ENCODE assay signal across 15 cellular contexts in genomic region chr4:48766393-48766792, GRCh38. TPM values are rescaled to one million over a fixed set of nuclear protein-coding genes. Genes with fewer than 3 reads are reported as not detected.
DNase-seq lines count a peak whose midpoint lies in the region; ATAC-seq and TF ChIP-seq lines count a peak whose summit lies in the region.
"Had no signal": no experiment of that assay in that cellular context is flagged by ENCODE, and none has a peak within 500 bp of the region (broad histone marks: within the 10 kb centered on the region; RNA-seq: fewer than 3 reads in every experiment).

No MANE protein-coding gene starts in this region.

- POLR2A ChIA-PET in activated CD4-positive, alpha-beta memory T cell treated with anti-CD3 and anti-CD28 coated beads for 36 hours (lab: Charles Lee): no interaction called here
- POLR2A ChIA-PET in activated CD4-positive, alpha-beta memory T cell treated with anti-CD3 and anti-CD28 coated beads, Interleukin-2, amount 10 ng/mL, durations not matched to agents 7 days and 5 days (lab: Charles Lee): no interaction called here

- H3K9me3 Mint-ChIP-seq in activated CD4-positive, alpha-beta memory T cell treated with anti-CD3 and anti-CD28 coated beads for 36 hours: no peaks in the 10 kb centered on the region
- H3K9me3 Mint-ChIP-seq in activated CD4-positive, alpha-beta memory T cell treated with anti-CD3 and anti-CD28 coated beads, Interleukin-2, amount 10 ng/mL, durations not matched to agents 7 days and 5 days: peaks cover 13% of the 10 kb centered on the region

- peaks cover 8% of the 10 kb centered on the region for H3K36me3 Mint-ChIP-seq in activated CD4-positive, alpha-beta memory T cell treated with anti-CD3 and anti-CD28 coated beads for 36 hours
- peaks cover 49% of the 10 kb centered on the region for H3K36me3 Mint-ChIP-seq in activated CD4-positive, alpha-beta memory T cell treated with anti-CD3 and anti-CD28 coated beads, Interleukin-2, amount 10 ng/mL, durations not matched to agents 7 days and 5 days (ENCODE audit: low read depth)

- H3K4me3 Mint-ChIP-seq in activated CD4-positive, alpha-beta memory T cell treated with anti-CD3 and anti-CD28 coated beads for 36 hours: no peak overlapping the region
- H3K4me3 Mint-ChIP-seq in activated CD4-positive, alpha-beta memory T cell treated with anti-CD3 and anti-CD28 coated beads, Interleukin-2, amount 10 ng/mL, durations not matched to agents 7 days and 5 days: no peak overlapping the region

- no peaks in the 10 kb centered on the region for H3K9me3 ChIP-seq in osteoblast (ENCODE audit: low read depth, low read length)
- H3K9me3 ChIP-seq: gastroesophageal sphincter, transverse colon had no signal

- peaks cover 93% of the 10 kb centered on the region for H3K79me2 ChIP-seq in osteoblast (ENCODE audit: insufficient read depth, low read length)

- no peak overlapping the region for H3K4me2 ChIP-seq in osteoblast (ENCODE audit: insufficient read depth, low read length)

- peaks cover 58% of the 10 kb centered on the region for H3K4me1 Mint-ChIP-seq in activated CD4-positive, alpha-beta memory T cell treated with anti-CD3 and anti-CD28 coated beads for 36 hours (ENCODE audit: low read depth)
- H3K4me1 Mint-ChIP-seq in activated CD4-positive, alpha-beta memory T cell treated with anti-CD3 and anti-CD28 coated beads, Interleukin-2, amount 10 ng/mL, durations not matched to agents 7 days and 5 days: peaks cover 32% of the 10 kb centered on the region

- H3K27me3 Mint-ChIP-seq in activated CD4-positive, alpha-beta memory T cell treated with anti-CD3 and anti-CD28 coated beads for 36 hours: no peaks in the 10 kb centered on the region
- H3K27me3 Mint-ChIP-seq in activated CD4-positive, alpha-beta memory T cell treated with anti-CD3 and anti-CD28 coated beads, Interleukin-2, amount 10 ng/mL, durations not matched to agents 7 days and 5 days: no peaks in the 10 kb centered on the region

- H2AFZ ChIP-seq in osteoblast (ENCODE audit: low read length): no peak overlapping the region

- TF ChIP-seq CTCF in osteoblast (IDR thresholded peaks at IDR 0.05; ENCODE audit: extremely low read depth, low read depth, low read length): no peak

- peaks cover 13% of the 10 kb centered on the region for H4K20me1 ChIP-seq in osteoblast (ENCODE audit: insufficient read depth, low read length)

- no peaks in the 10 kb centered on the region for H3K27me3 ChIP-seq in osteoblast (ENCODE audit: insufficient read depth, low read length)
- H3K27me3 ChIP-seq: gastroesophageal sphincter, transverse colon had no signal

- CTCF ChIA-PET in activated CD4-positive, alpha-beta memory T cell treated with anti-CD3 and anti-CD28 coated beads for 36 hours (lab: Charles Lee): no interaction called here
- CTCF ChIA-PET in activated CD4-positive, alpha-beta memory T cell treated with anti-CD3 and anti-CD28 coated beads, Interleukin-2, amount 10 ng/mL, durations not matched to agents 7 days and 5 days (lab: Charles Lee): no interaction called here

- ATAC-seq in GM19452 (IDR thresholded peaks at IDR 0.05; ENCODE audit: unreplicated experiment): peak; percentile 75
- peak; percentile 63 for ATAC-seq in HG03342 (IDR thresholded peaks at IDR 0.05; ENCODE audit: unreplicated experiment)
- ATAC-seq: gastroesophageal sphincter had no signal

- intact Hi-C loops in activated CD4-positive, alpha-beta memory T cell treated with anti-CD3 and anti-CD28 coated beads for 36 hours (cut with micrococcal nuclease): no loop called here

- no peaks in the 10 kb centered on the region for H3K4me1 ChIP-seq in osteoblast (ENCODE audit: insufficient read depth, low read length)

- H3K4me3 ChIP-seq in osteoblast (ENCODE audit: insufficient read depth, low read length): no peak overlapping the region
- H3K4me3 ChIP-seq: gastroesophageal sphincter, transverse colon had no signal

- peak; percentile 44 for DNase-seq in activated CD4-positive, alpha-beta memory T cell treated with anti-CD3 and anti-CD28 coated beads for 36 hours
- DNase-seq in activated CD4-positive, alpha-beta memory T cell treated with anti-CD3 and anti-CD28 coated beads, Interleukin-2, amount 10 ng/mL, durations not matched to agents 7 days and 5 days: no peak
- DNase-seq in osteoblast (ENCODE audit: insufficient read length, low spot score, missing footprints) (peak; percentile 15), NOMO-1 (lab: John Stamatoyannopoulos, UW; ENCODE audit: unreplicated experiment in 2 of 2) (no peak), iPS-NIHi11 (ENCODE audit: low spot score) (no peak), GM03348 (ENCODE audit: low spot score) (no peak)
- DNase-seq: activated CD4-positive, CD25-positive, alpha-beta regulatory T cell treated with anti-CD3 and anti-CD28 coated beads, Interleukin-2, amount 50 U/mL, for 72 hours; OCI-M1; posterior cingulate gyrus; stimulated activated CD4-positive, alpha-beta T cell treated with anti-CD3 and anti-CD28 coated beads, Interleukin-12 subunit alpha, Interleukin-12 subunit beta, amount 100 ng/mL, for 4 hours; SW 1271; transverse colon had no signal

- H3K36me3 ChIP-seq in osteoblast (ENCODE audit: insufficient read depth, low read length): no peaks in the 10 kb centered on the region
- H3K36me3 ChIP-seq: gastroesophageal sphincter, transverse colon had no signal

- H3K27ac ChIP-seq in osteoblast (ENCODE audit: low read depth, low read length): no peak overlapping the region
- H3K27ac ChIP-seq: gastroesophageal sphincter, transverse colon had no signal

- no peak overlapping the region for H3K27ac Mint-ChIP-seq in activated CD4-positive, alpha-beta memory T cell treated with anti-CD3 and anti-CD28 coated beads for 36 hours
- H3K27ac Mint-ChIP-seq in activated CD4-positive, alpha-beta memory T cell treated with anti-CD3 and anti-CD28 coated beads, Interleukin-2, amount 10 ng/mL, durations not matched to agents 7 days and 5 days: no peak overlapping the region

RNA-seq across cellular contexts. Expression of gene FRYL, which starts 13.7 kb away (rescaled TPM):
- total RNA-seq in activated CD4-positive, alpha-beta memory T cell treated with anti-CD3 and anti-CD28 coated beads for 36 hours: 10 to 100 TPM; 59.1 to 67.3 TPM
- 10 to 100 TPM; 82.4 to 82.7 TPM for total RNA-seq in activated CD4-positive, alpha-beta memory T cell treated with anti-CD3 and anti-CD28 coated beads, Interleukin-2, amount 10 ng/mL, durations not matched to agents 7 days and 5 days
- total RNA-seq in osteoblast: 39.2 and 42.0 TPM in 2 replicates

Comparison
In these comparisons a context has a peak if more than half of its experiments do, and no peak if none do; other contexts are left out.
1. DNase-seq: peak in activated CD4-positive, alpha-beta memory T cell treated with anti-CD3 and anti-CD28 coated beads for 36 hours (single experiment) and osteoblast (single experiment); none in activated CD4-positive, alpha-beta memory T cell treated with anti-CD3 and anti-CD28 coated beads, Interleukin-2, amount 10 ng/mL, durations not matched to agents 7 days and 5 days (single experiment), NOMO-1 (0 of 2), iPS-NIHi11 (single experiment) and GM03348 (single experiment).